Comparison of ENCODE assay signal across 8 cellular contexts in the genomic region with DNA sequence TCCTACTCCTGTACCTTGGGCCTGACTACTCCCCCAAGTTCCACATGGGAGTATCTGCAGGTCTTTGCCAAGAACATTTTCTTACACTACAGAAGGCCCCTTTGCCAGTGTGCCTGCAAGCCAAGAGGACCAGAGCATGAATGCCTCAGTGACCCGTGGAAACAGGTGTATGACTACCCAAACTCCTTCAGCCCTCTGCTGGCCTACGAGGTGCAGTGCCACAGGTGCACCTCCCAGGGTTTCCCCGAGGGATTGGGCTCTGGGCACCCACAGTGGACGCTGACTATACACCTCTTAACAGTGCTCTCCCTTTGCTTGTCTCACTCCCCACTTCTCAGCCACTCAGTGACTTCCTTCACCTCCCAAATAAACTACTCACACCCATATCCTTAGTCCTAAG.
DNase-seq lines count a peak whose midpoint lies in the region; ATAC-seq and TF ChIP-seq lines count a peak whose summit lies in the region.

No MANE protein-coding gene starts in this region.

- H3K36me3 ChIP-seq in BJ (ENCODE audit: control insufficient read depth, insufficient read depth, low read length): peaks cover 19% of the 10 kb centered on the region

- ATAC-seq in HG03565 (IDR thresholded peaks at IDR 0.05; ENCODE audit: unreplicated experiment) (no peak), GM19452 (IDR thresholded peaks at IDR 0.05; ENCODE audit: unreplicated experiment) (no peak)

- DNase-seq in BJ (ENCODE audit: low read depth) (no peak), HFF-Myc (ENCODE audit: extremely low read depth, low read depth) (no peak), chondrocyte (ENCODE audit: low spot score) (no peak), neural crest cell (ENCODE audit: low read depth, low spot score) (no peak), NCI-H1436 (lab: John Stamatoyannopoulos, UW) (no peak)
- DNase-seq in effector CD4-positive, alpha-beta T cell: no peak

- H3K4me3 ChIP-seq in BJ (ENCODE audit: low read depth, low read length): no peak overlapping the region
- no peak overlapping the region for H3K4me3 ChIP-seq in HFF-Myc (replicated peaks; ENCODE audit: low read depth, low read length)

- peaks cover 1% of the 10 kb centered on the region for H3K9me3 Mint-ChIP-seq in chondrocyte (ENCODE audit: low read depth)
- H3K9me3 Mint-ChIP-seq in neural crest cell: peaks cover 2% of the 10 kb centered on the region

- H3K27ac Mint-ChIP-seq in chondrocyte (ENCODE audit: unreplicated experiment): peak overlapping the region; percentile 60
- H3K27ac Mint-ChIP-seq in neural crest cell (ENCODE audit: unreplicated experiment): no peak overlapping the region

- H3K36me3 Mint-ChIP-seq in chondrocyte (ENCODE audit: low read depth) (peaks cover 8% of the 10 kb centered on the region), neural crest cell (ENCODE audit: low read depth) (no peaks in the 10 kb centered on the region)

- H3K4me3 Mint-ChIP-seq in chondrocyte (ENCODE audit: unreplicated experiment) (no peak overlapping the region), neural crest cell (no peak overlapping the region)

- H3K27me3 Mint-ChIP-seq in chondrocyte (ENCODE audit: low read depth) (no peaks in the 10 kb centered on the region), neural crest cell (ENCODE audit: low read depth) (no peaks in the 10 kb centered on the region)

- POLR2A ChIA-PET in BJ (lab: Charles Lee): interaction anchor here (0.6 kb wide), 1 partner anchor 99 kb away, joined by 3 read pairs; no protein-coding TSS in a partner anchor

- no peaks in the 10 kb centered on the region for H3K27me3 ChIP-seq in BJ (ENCODE audit: control insufficient read depth, insufficient read depth, low read length)

- H3K4me1 Mint-ChIP-seq in chondrocyte (ENCODE audit: low read depth) (peaks cover 55% of the 10 kb centered on the region), neural crest cell (peaks cover 25% of the 10 kb centered on the region)

- TF ChIP-seq CTCF in BJ (IDR thresholded peaks at IDR 0.05; ENCODE audit: insufficient read depth, low read depth, low read length) (peak; percentile 41; the same call in 1 of the 2 replicates), HFF-Myc (IDR thresholded peaks at IDR 0.05; ENCODE audit: low read depth, low read length, missing control alignments) (peak; percentile 35), chondrocyte (IDR thresholded peaks at IDR 0.05) (peak; percentile 37), neural crest cell (conservative IDR thresholded peaks at IDR 0.05) (peak; percentile 36)

- CTCF ChIA-PET in BJ (lab: Yijun Ruan, JAX): no interaction called here
